In the genomic region with DNA sequence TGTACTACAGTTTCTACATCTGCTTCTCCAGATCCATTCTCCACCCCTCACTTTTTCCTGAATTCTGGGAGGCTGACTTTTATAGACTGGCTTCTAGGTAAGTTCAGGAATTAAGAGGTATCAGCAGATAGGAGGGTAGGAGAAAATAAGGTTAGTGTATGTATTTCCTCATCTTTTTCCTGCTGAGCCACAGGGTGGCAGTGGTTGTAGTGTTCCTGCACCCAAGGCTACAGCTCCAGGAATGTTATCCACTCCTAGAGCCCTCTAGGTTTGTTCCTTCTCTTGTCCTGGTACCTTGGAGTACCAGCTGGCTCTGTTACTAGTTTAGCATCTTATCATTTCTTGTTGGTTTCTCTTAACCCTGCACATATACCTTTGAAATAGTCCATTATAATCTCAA, we compare ENCODE assay signal across 9 cellular contexts. TPM values are rescaled to one million over a fixed set of nuclear protein-coding genes. Genes with fewer than 3 reads are reported as not detected.
A peak's percentile ranks its signal among the peaks of the same experiment; 100 is the strongest.
DNase-seq lines count a peak whose midpoint lies in the region; ATAC-seq and TF ChIP-seq lines count a peak whose summit lies in the region.
"Had no signal": no experiment of that assay in that cellular context is flagged by ENCODE, and none has a peak within 500 bp of the region (broad histone marks: within the 10 kb centered on the region; RNA-seq: fewer than 3 reads in every experiment).

No MANE protein-coding gene starts in this region.

- H3K4me3 Mint-ChIP-seq in activated naive CD8-positive, alpha-beta T cell treated with anti-CD3 and anti-CD28 coated beads for 36 hours = no peak overlapping the region

- no peak for TF ChIP-seq POLR2A in body of pancreas (IDR thresholded peaks at IDR 0.05)

- intact Hi-C loops in body of pancreas (cut with DNase I) = no loop called here

- no peak overlapping the region for H3K27ac Mint-ChIP-seq in activated naive CD8-positive, alpha-beta T cell treated with anti-CD3 and anti-CD28 coated beads for 36 hours

- no peaks in the 10 kb centered on the region for H3K9me3 ChIP-seq in body of pancreas
- H3K9me3 ChIP-seq in liver (ENCODE audit: control insufficient read depth in 4 of 4, low read length in 3 of 4) = no peaks in the 10 kb centered on the region
- H3K9me3 ChIP-seq: gastrocnemius medialis had no signal

- in situ Hi-C loops in KBM-7 (cut with MboI; ENCODE audit: low pct_unique_long_range_greater_than_20kb, low sequenced_read_pairs) = no loop called here

- H3K27ac ChIP-seq in body of pancreas (no peak overlapping the region), liver (ENCODE audit: low read depth in 1 of 2, low read length in 2 of 2) (no peak overlapping the region)
- H3K27ac ChIP-seq: gastrocnemius medialis had no signal

- no peaks in the 10 kb centered on the region for H3K4me1 ChIP-seq in body of pancreas
- no peaks in the 10 kb centered on the region for H3K4me1 ChIP-seq in liver (ENCODE audit: control insufficient read depth in 4 of 4, insufficient read depth in 4 of 4, low read length in 3 of 4)
- H3K4me1 ChIP-seq: gastrocnemius medialis had no signal

- no peaks in the 10 kb centered on the region for H3K36me3 ChIP-seq in body of pancreas (replicated peaks in 1 of 2; ENCODE audit: insufficient read depth in 1 of 2, low read depth in 2 of 2)
- H3K36me3 ChIP-seq in liver (ENCODE audit: control insufficient read depth in 4 of 4, insufficient read depth in 3 of 4, low read depth in 1 of 4, low read length in 3 of 4) = no peaks in the 10 kb centered on the region

- peaks cover 17% of the 10 kb centered on the region for H3K36me3 Mint-ChIP-seq in activated naive CD8-positive, alpha-beta T cell treated with anti-CD3 and anti-CD28 coated beads for 36 hours

- H3K9ac ChIP-seq in liver (ENCODE audit: low read depth in 1 of 2, low read length in 2 of 2) = no peak overlapping the region

- H3K27me3 ChIP-seq in body of pancreas (no peaks in the 10 kb centered on the region), liver (ENCODE audit: control insufficient read depth in 4 of 4, insufficient read depth in 4 of 4, low read length in 3 of 4) (no peaks in the 10 kb centered on the region)
- H3K27me3 ChIP-seq: gastrocnemius medialis had no signal

- peak; percentile 69 to 72 for TF ChIP-seq RAD21 in liver (IDR thresholded peaks at IDR 0.05)

- H3K4me3 ChIP-seq in body of pancreas = no peak overlapping the region
- H3K4me3 ChIP-seq in liver (ENCODE audit: low read depth in 1 of 3, low read length in 3 of 3) = no peak overlapping the region
- H3K4me3 ChIP-seq: gastrocnemius medialis had no signal

- H3K9me3 Mint-ChIP-seq in activated naive CD8-positive, alpha-beta T cell treated with anti-CD3 and anti-CD28 coated beads for 36 hours = no peaks in the 10 kb centered on the region

- H3K4me1 Mint-ChIP-seq in activated naive CD8-positive, alpha-beta T cell treated with anti-CD3 and anti-CD28 coated beads for 36 hours = peaks cover 12% of the 10 kb centered on the region

- ATAC-seq in body of pancreas = peak; percentile 58
- ATAC-seq in HG02798 (IDR thresholded peaks at IDR 0.05; ENCODE audit: poor library complexity, unreplicated experiment) = no peak
- no peak for ATAC-seq in HG02973 (IDR thresholded peaks at IDR 0.05; ENCODE audit: unreplicated experiment)
- ATAC-seq: gastrocnemius medialis had no signal

- DNase-seq in DMS53 (lab: John Stamatoyannopoulos, UW) (peak; percentile 63), KBM-7 (peak; percentile 8), body of pancreas (peak in 3 of 4 donors; percentile 10 to 35 (median 14)), dedifferentiated amniotic fluid mesenchymal stem cell (ENCODE audit: extremely low spot score) (no peak)
- no peak for DNase-seq in activated naive CD8-positive, alpha-beta T cell treated with anti-CD3 and anti-CD28 coated beads for 36 hours
- DNase-seq: gastrocnemius medialis had no signal

- peak in 4 of 7 experiments; percentile 12 to 42 (median 33) for TF ChIP-seq CTCF in body of pancreas (IDR thresholded peaks at IDR 0.05)
- no peak for TF ChIP-seq CTCF in liver (IDR thresholded peaks at IDR 0.05; ENCODE audit: low read depth, low read length, missing input control)

- H3K27me3 Mint-ChIP-seq in activated naive CD8-positive, alpha-beta T cell treated with anti-CD3 and anti-CD28 coated beads for 36 hours = no peaks in the 10 kb centered on the region

TF ChIP-seq in liver, 16 proteins besides CTCF, POLR2A, EP300 and RAD21:
- TF ChIP-seq FOXA2 (IDR thresholded peaks at IDR 0.05) (no peak), MAX (IDR thresholded peaks at IDR 0.05) (no peak), FOXA1 (IDR thresholded peaks at IDR 0.05) (no peak), GABPA (IDR thresholded peaks at IDR 0.05 in 1 of 2, conservative IDR thresholded peaks at IDR 0.05 in 1 of 2) (no peak)

RNA-seq across cellular contexts. Expression of gene C2orf66, which starts 40.7 kb away (rescaled TPM):
- total RNA-seq in body of pancreas (under 1 TPM; 0.33 to 0.78 TPM), liver (not detected)
- polyA plus RNA-seq in liver = not detected
- not detected for total RNA-seq in activated naive CD8-positive, alpha-beta T cell treated with anti-CD3 and anti-CD28 coated beads for 36 hours
- total RNA-seq: gastrocnemius medialis had no signal

RNA-seq across cellular contexts. Expression of gene GTF3C3, which starts 50.4 kb away (rescaled TPM):
- total RNA-seq in body of pancreas (10 to 100 TPM; 12.9 to 23.6 TPM), liver (10 to 100 TPM; 23.2 to 25.0 TPM)
- 1 to 10 TPM; 4.2 to 8.0 TPM for polyA plus RNA-seq in liver
- 10 to 100 TPM; 55.6 to 69.9 TPM for total RNA-seq in activated naive CD8-positive, alpha-beta T cell treated with anti-CD3 and anti-CD28 coated beads for 36 hours

Comparison
In these comparisons a context has a peak if more than half of its experiments do, and no peak if none do; other contexts are left out.
1. DNase-seq: peak in DMS53 (single experiment), KBM-7 (single experiment) and body of pancreas (3 of 4); none in activated naive CD8-positive, alpha-beta T cell treated with anti-CD3 and anti-CD28 coated beads for 36 hours (single experiment) and dedifferentiated amniotic fluid mesenchymal stem cell (single experiment).